Comparison of ENCODE assay signal across 2 cellular contexts in the genomic region with DNA sequence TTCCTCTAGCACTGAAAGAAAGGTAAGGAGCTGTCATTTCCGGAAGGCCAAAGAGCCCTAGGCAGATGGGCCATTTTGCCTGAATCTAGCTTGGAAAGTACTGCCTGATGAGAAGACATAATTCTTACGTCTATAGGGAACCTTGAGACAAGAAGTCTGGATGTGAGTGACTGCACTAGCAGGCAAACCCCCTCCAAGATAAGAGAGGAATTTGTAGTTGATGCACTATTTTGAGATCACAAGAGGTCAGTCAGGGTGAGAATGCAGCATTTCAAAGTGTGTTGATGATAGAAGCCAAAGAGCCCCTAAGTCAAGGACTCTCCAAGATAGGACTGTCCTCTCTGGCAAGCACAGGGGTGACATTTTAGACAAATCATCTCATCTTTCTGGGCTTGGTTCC.
TF ChIP-seq lines count a peak whose summit lies in the region.

No MANE protein-coding gene starts in this region.

TF ChIP-seq in IMR-90, 13 proteins besides CTCF, POLR2A, EP300 and RAD21:
- TF ChIP-seq MXI1 (IDR thresholded peaks at IDR 0.05; ENCODE audit: borderline replicate concordance, low read depth, low read length) (no peak), CHD1 (IDR thresholded peaks at IDR 0.05; ENCODE audit: low read depth, low read length) (no peak)

TF ChIP-seq in H1, 55 proteins besides CTCF, POLR2A, EP300 and RAD21:
- TF ChIP-seq SP2 (IDR thresholded peaks at IDR 0.05; ENCODE audit: low read length) (no peak), MAX (IDR thresholded peaks at IDR 0.05) (no peak), RBBP5 (IDR thresholded peaks at IDR 0.05; ENCODE audit: borderline replicate concordance, low read depth, low read length) (no peak), KDM1A (IDR thresholded peaks at IDR 0.05; ENCODE audit: borderline replicate concordance, low read length) (no peak)
